ENCODE assay signal across 26 cellular contexts in the genomic region with DNA sequence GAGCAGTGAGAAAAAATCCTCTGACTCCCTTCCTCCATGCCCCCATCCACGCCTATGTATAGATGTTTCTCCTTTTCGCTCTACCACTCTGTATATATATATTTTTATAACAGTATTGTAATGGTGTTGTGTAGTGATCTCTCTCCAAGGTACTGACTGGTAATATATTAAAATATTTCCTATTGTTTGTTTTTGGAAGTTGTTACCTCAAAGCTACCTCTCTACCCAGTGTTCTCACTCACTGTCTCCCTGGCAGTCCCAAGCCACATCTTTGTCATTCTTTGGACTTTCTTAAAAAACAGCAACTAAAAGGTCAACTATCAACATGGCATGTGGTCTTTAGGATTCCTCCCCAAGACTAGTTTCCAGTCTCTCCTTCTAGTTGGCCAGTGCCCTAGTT. TPM values are rescaled to one million over a fixed set of nuclear protein-coding genes. Genes with fewer than 3 reads are reported as not detected.
"Had no signal": no experiment of that assay in that cellular context is flagged by ENCODE, and none has a peak within 500 bp of the region (broad histone marks: within the 10 kb centered on the region; RNA-seq: fewer than 3 reads in every experiment).

No MANE protein-coding gene starts in this region.

- FAIRE-seq: endometrium, islet of Langerhans, keratinocyte had no signal

- ATAC-seq: effector memory CD8-positive, alpha-beta T cell; esophagus mucosa; gastrocnemius medialis; heart right ventricle; left cardiac atrium; left lung; left ventricle myocardium superior; lower lobe of right lung; mucosa of descending colon had no signal

- H3K9me3 ChIP-seq: colonic mucosa, esophagus squamous epithelium, gastrocnemius medialis, heart right ventricle, left lung, lower lobe of right lung, mucosa of descending colon had no signal

- H3K36me3 ChIP-seq: colonic mucosa, esophagus squamous epithelium, gastrocnemius medialis, heart right ventricle, left lung, lower lobe of right lung had no signal

- DNase-seq: colonic mucosa; cortex of kidney; effector CD8-positive, alpha-beta T cell; effector memory CD8-positive, alpha-beta T cell; endodermal cell; erythroblast; esophagus squamous epithelium; foreskin fibroblast; foreskin melanocyte; gastrocnemius medialis; glutamatergic neuron; head of caudate nucleus; heart right ventricle; hippocampal formation; left cardiac atrium; left lung; left ventricle myocardium superior; lower lobe of right lung; mesenchymal stem cell; mucosa of descending colon; naive B cell had no signal

- H3K4me3 ChIP-seq: colonic mucosa, esophagus squamous epithelium, gastrocnemius medialis, heart right ventricle, left lung, lower lobe of right lung, mucosa of descending colon had no signal

- H3K27ac ChIP-seq: colonic mucosa, epithelial cell of prostate, esophagus squamous epithelium, gastrocnemius medialis, heart right ventricle, left lung, lower lobe of right lung had no signal

- H3K4me1 ChIP-seq: colonic mucosa, esophagus squamous epithelium, gastrocnemius medialis, heart right ventricle, left lung, lower lobe of right lung had no signal

RNA-seq across cellular contexts. Expression of a gene that starts 15.7 kb away (rescaled TPM):
- polyA plus RNA-seq: keratinocyte had no signal
